ENCODE assay signal across 16 cellular contexts in genomic region chr2:979286-979928, GRCh38. TPM values are rescaled to one million over a fixed set of nuclear protein-coding genes. Genes with fewer than 3 reads are reported as not detected.
A peak's percentile ranks its signal among the peaks of the same experiment; 100 is the strongest.
DNase-seq lines count a peak whose midpoint lies in the region; ATAC-seq and TF ChIP-seq lines count a peak whose summit lies in the region.
"Had no signal": no experiment of that assay in that cellular context is flagged by ENCODE, and none has a peak within 500 bp of the region (broad histone marks: within the 10 kb centered on the region; RNA-seq: fewer than 3 reads in every experiment).

No MANE protein-coding gene starts in this region.

- H3K27ac Mint-ChIP-seq in activated CD8-positive, alpha-beta T cell treated with anti-CD3 and anti-CD28 coated beads for 36 hours, result peak overlapping the region; percentile 53
- H3K27ac Mint-ChIP-seq in activated CD8-positive, alpha-beta T cell treated with anti-CD3 and anti-CD28 coated beads, Interleukin-2, amount 10 ng/mL, durations not matched to agents 7 days and 5 days, result no peak overlapping the region
- peak overlapping the region; percentile 11 for H3K27ac Mint-ChIP-seq in activated naive CD8-positive, alpha-beta T cell treated with anti-CD3 and anti-CD28 coated beads for 36 hours
- H3K27ac Mint-ChIP-seq in stimulated activated naive B cell treated with anti-CD40 and anti-IgM and Interleukin-4, amounts not matched to agents 10 μg/mL and 1 μg/mL and 100 μg/mL, for 72 hours, result no peak overlapping the region
- H3K27ac Mint-ChIP-seq: activated naive CD4-positive, alpha-beta T cell treated with anti-CD3 and anti-CD28 coated beads, Interleukin-2, amount 50 U/mL, for 24 hours had no signal

- H3K4me1 ChIP-seq in upper lobe of left lung, result peaks cover 0 to 5% (median 2%) of the 10 kb centered on the region in 4 donors
- H3K4me1 ChIP-seq: Caco-2 had no signal

- H3K4me3 ChIP-seq in upper lobe of left lung, result no peak overlapping the region
- H3K4me3 ChIP-seq: mucosa of descending colon had no signal

- H3K27me3 Mint-ChIP-seq in activated CD8-positive, alpha-beta T cell treated with anti-CD3 and anti-CD28 coated beads for 36 hours, result no peaks in the 10 kb centered on the region
- H3K27me3 Mint-ChIP-seq in activated CD8-positive, alpha-beta T cell treated with anti-CD3 and anti-CD28 coated beads, Interleukin-2, amount 10 ng/mL, durations not matched to agents 7 days and 5 days (ENCODE audit: low read depth), result peaks cover 3% of the 10 kb centered on the region
- H3K27me3 Mint-ChIP-seq in activated naive CD8-positive, alpha-beta T cell treated with anti-CD3 and anti-CD28 coated beads for 36 hours, result no peaks in the 10 kb centered on the region
- H3K27me3 Mint-ChIP-seq in stimulated activated naive B cell treated with anti-CD40 and anti-IgM and Interleukin-4, amounts not matched to agents 10 μg/mL and 1 μg/mL and 100 μg/mL, for 72 hours, result peaks cover 31 to 45% of the 10 kb centered on the region in 2 donors

- no peak for TF ChIP-seq POLR2A in upper lobe of left lung (IDR thresholded peaks at IDR 0.05)

- POLR2A ChIA-PET in activated CD8-positive, alpha-beta T cell treated with anti-CD3 and anti-CD28 coated beads for 36 hours (lab: Charles Lee), result interaction anchor here (1.4 kb wide), 1 partner anchor 11 kb away, joined by 4 read pairs; no protein-coding TSS in a partner anchor
- POLR2A ChIA-PET in activated CD8-positive, alpha-beta T cell treated with anti-CD3 and anti-CD28 coated beads, Interleukin-2, amount 10 ng/mL, durations not matched to agents 7 days and 5 days (lab: Charles Lee), result no interaction called here

- no peak overlapping the region for H3K27ac ChIP-seq in upper lobe of left lung

- no peak for DNase-seq in activated CD8-positive, alpha-beta T cell treated with anti-CD3 and anti-CD28 coated beads for 36 hours
- no peak for DNase-seq in activated CD8-positive, alpha-beta T cell treated with anti-CD3 and anti-CD28 coated beads, Interleukin-2, amount 10 ng/mL, durations not matched to agents 7 days and 5 days
- no peak for DNase-seq in activated naive CD8-positive, alpha-beta T cell treated with anti-CD3 and anti-CD28 coated beads for 36 hours
- no peak for DNase-seq in stimulated activated naive B cell treated with anti-CD40 and anti-IgM and Interleukin-4, amounts not matched to agents 10 μg/mL and 1 μg/mL and 100 μg/mL, for 72 hours
- DNase-seq in midbrain (lab: John Stamatoyannopoulos, UW) (no peak), upper lobe of left lung (no peak)
- DNase-seq: activated CD8-positive, alpha-beta memory T cell treated with anti-CD3 and anti-CD28 coated beads, Interleukin-2, amount 50 U/mL, for 4 hours; Caco-2; islet precursor cell; mucosa of descending colon; NCI-H2227 treated with DMSO at 0.1 percent for 48 hours had no signal

- peaks cover 45% of the 10 kb centered on the region for H3K4me1 Mint-ChIP-seq in activated CD8-positive, alpha-beta T cell treated with anti-CD3 and anti-CD28 coated beads for 36 hours (ENCODE audit: low read depth)
- H3K4me1 Mint-ChIP-seq in activated CD8-positive, alpha-beta T cell treated with anti-CD3 and anti-CD28 coated beads, Interleukin-2, amount 10 ng/mL, durations not matched to agents 7 days and 5 days (ENCODE audit: low read depth), result peaks cover 52% of the 10 kb centered on the region
- H3K4me1 Mint-ChIP-seq in activated naive CD8-positive, alpha-beta T cell treated with anti-CD3 and anti-CD28 coated beads for 36 hours, result peaks cover 64% of the 10 kb centered on the region
- peaks cover 27 to 45% of the 10 kb centered on the region in 2 donors for H3K4me1 Mint-ChIP-seq in stimulated activated naive B cell treated with anti-CD40 and anti-IgM and Interleukin-4, amounts not matched to agents 10 μg/mL and 1 μg/mL and 100 μg/mL, for 72 hours

- no peaks in the 10 kb centered on the region for H3K9me3 Mint-ChIP-seq in activated CD8-positive, alpha-beta T cell treated with anti-CD3 and anti-CD28 coated beads for 36 hours
- peaks cover 5% of the 10 kb centered on the region for H3K9me3 Mint-ChIP-seq in activated CD8-positive, alpha-beta T cell treated with anti-CD3 and anti-CD28 coated beads, Interleukin-2, amount 10 ng/mL, durations not matched to agents 7 days and 5 days (ENCODE audit: insufficient read depth)
- H3K9me3 Mint-ChIP-seq in activated naive CD8-positive, alpha-beta T cell treated with anti-CD3 and anti-CD28 coated beads for 36 hours, result no peaks in the 10 kb centered on the region
- H3K9me3 Mint-ChIP-seq in stimulated activated naive B cell treated with anti-CD40 and anti-IgM and Interleukin-4, amounts not matched to agents 10 μg/mL and 1 μg/mL and 100 μg/mL, for 72 hours, result peaks cover 0 to 2% of the 10 kb centered on the region in 2 donors
- H3K9me3 Mint-ChIP-seq: activated naive CD4-positive, alpha-beta T cell treated with anti-CD3 and anti-CD28 coated beads, Interleukin-2, amount 50 U/mL, for 24 hours had no signal

- WGBS in upper lobe of left lung, 2 donors, result 68 to 77% methylated on average over 8 of the region's 8 CpGs

- intact Hi-C loops in activated CD8-positive, alpha-beta T cell treated with anti-CD3 and anti-CD28 coated beads for 36 hours (cut with micrococcal nuclease), result no loop called here

- no peak for ATAC-seq in activated CD8-positive, alpha-beta T cell treated with anti-CD3 and anti-CD28 coated beads for 36 hours
- ATAC-seq in activated CD8-positive, alpha-beta T cell treated with anti-CD3 and anti-CD28 coated beads, Interleukin-2, amount 10 ng/mL, durations not matched to agents 7 days and 5 days, result no peak
- peak; percentile 74 for ATAC-seq in HG02678 (IDR thresholded peaks at IDR 0.05; ENCODE audit: unreplicated experiment)
- ATAC-seq in stimulated activated naive B cell treated with anti-CD40 and anti-IgM and Interleukin-4, amounts not matched to agents 10 μg/mL and 1 μg/mL and 100 μg/mL, for 72 hours (replicated peaks), result peak; percentile 61 to 70
- no peak for ATAC-seq in HG03280 (IDR thresholded peaks at IDR 0.05; ENCODE audit: unreplicated experiment)
- no peak for ATAC-seq in upper lobe of left lung (ENCODE audit: low FRiP score in 2 of 2)
- ATAC-seq: mucosa of descending colon had no signal

- H3K9me3 ChIP-seq in upper lobe of left lung, result no peaks in the 10 kb centered on the region
- H3K9me3 ChIP-seq: Caco-2, mucosa of descending colon had no signal

- CTCF ChIA-PET in activated CD8-positive, alpha-beta T cell treated with anti-CD3 and anti-CD28 coated beads for 36 hours (lab: Charles Lee), result interaction anchor here (0.6 to 0.9 kb wide), 2 partner anchors 540 to 572 kb away, joined by 3 read pairs; no protein-coding TSS in a partner anchor
- CTCF ChIA-PET in activated CD8-positive, alpha-beta T cell treated with anti-CD3 and anti-CD28 coated beads, Interleukin-2, amount 10 ng/mL, durations not matched to agents 7 days and 5 days (lab: Charles Lee), result no interaction called here

- TF ChIP-seq CTCF in activated CD8-positive, alpha-beta T cell treated with anti-CD3 and anti-CD28 coated beads for 36 hours (IDR thresholded peaks at IDR 0.05), result no peak
- TF ChIP-seq CTCF in upper lobe of left lung (IDR thresholded peaks at IDR 0.05), result no peak

- no peaks in the 10 kb centered on the region for H3K27me3 ChIP-seq in upper lobe of left lung

- TF ChIP-seq EP300 in upper lobe of left lung (IDR thresholded peaks at IDR 0.05), result no peak

- no peaks in the 10 kb centered on the region for H3K36me3 ChIP-seq in upper lobe of left lung

- no peaks in the 10 kb centered on the region for H3K36me3 Mint-ChIP-seq in activated CD8-positive, alpha-beta T cell treated with anti-CD3 and anti-CD28 coated beads for 36 hours (ENCODE audit: low read depth)
- H3K36me3 Mint-ChIP-seq in activated CD8-positive, alpha-beta T cell treated with anti-CD3 and anti-CD28 coated beads, Interleukin-2, amount 10 ng/mL, durations not matched to agents 7 days and 5 days (ENCODE audit: low read depth), result peaks cover 10% of the 10 kb centered on the region
- peaks cover 19% of the 10 kb centered on the region for H3K36me3 Mint-ChIP-seq in activated naive CD8-positive, alpha-beta T cell treated with anti-CD3 and anti-CD28 coated beads for 36 hours
- H3K36me3 Mint-ChIP-seq in stimulated activated naive B cell treated with anti-CD40 and anti-IgM and Interleukin-4, amounts not matched to agents 10 μg/mL and 1 μg/mL and 100 μg/mL, for 72 hours, result no peaks in the 10 kb centered on the region
- H3K36me3 Mint-ChIP-seq: activated naive CD4-positive, alpha-beta T cell treated with anti-CD3 and anti-CD28 coated beads, Interleukin-2, amount 50 U/mL, for 24 hours had no signal

- H3K4me3 Mint-ChIP-seq in activated CD8-positive, alpha-beta T cell treated with anti-CD3 and anti-CD28 coated beads for 36 hours, result no peak overlapping the region
- no peak overlapping the region for H3K4me3 Mint-ChIP-seq in activated CD8-positive, alpha-beta T cell treated with anti-CD3 and anti-CD28 coated beads, Interleukin-2, amount 10 ng/mL, durations not matched to agents 7 days and 5 days
- peak overlapping the region; percentile 26 for H3K4me3 Mint-ChIP-seq in activated naive CD8-positive, alpha-beta T cell treated with anti-CD3 and anti-CD28 coated beads for 36 hours
- H3K4me3 Mint-ChIP-seq in stimulated activated naive B cell treated with anti-CD40 and anti-IgM and Interleukin-4, amounts not matched to agents 10 μg/mL and 1 μg/mL and 100 μg/mL, for 72 hours, result peak overlapping the region in 1 of 2 donors; percentile 26
- H3K4me3 Mint-ChIP-seq: activated naive CD4-positive, alpha-beta T cell treated with anti-CD3 and anti-CD28 coated beads, Interleukin-2, amount 50 U/mL, for 24 hours; central memory CD8-positive, alpha-beta T cell had no signal

RNA-seq across cellular contexts. Expression of gene SNTG2, which starts 28.8 kb away (rescaled TPM):
- 1 to 10 TPM; 2.5 to 3.2 TPM for total RNA-seq in activated CD8-positive, alpha-beta T cell treated with anti-CD3 and anti-CD28 coated beads for 36 hours
- 1 to 10 TPM; 1.6 to 2.5 TPM for total RNA-seq in activated CD8-positive, alpha-beta T cell treated with anti-CD3 and anti-CD28 coated beads, Interleukin-2, amount 10 ng/mL, durations not matched to agents 7 days and 5 days
- 1 to 10 TPM; 3.6 to 3.8 TPM for total RNA-seq in activated naive CD8-positive, alpha-beta T cell treated with anti-CD3 and anti-CD28 coated beads for 36 hours
- 10 to 100 TPM in 1 of 6 donors, 1 to 10 TPM in 5; 1.1 to 13.6 (median 3.0) TPM for total RNA-seq in upper lobe of left lung
- total RNA-seq: Caco-2, H4 had no signal

Comparison
In these comparisons a context has a peak if more than half of its experiments do, and no peak if none do; other contexts are left out.
1. H3K27ac Mint-ChIP-seq: peak in activated CD8-positive, alpha-beta T cell treated with anti-CD3 and anti-CD28 coated beads for 36 hours (single experiment) and activated naive CD8-positive, alpha-beta T cell treated with anti-CD3 and anti-CD28 coated beads for 36 hours (single experiment); none in activated CD8-positive, alpha-beta T cell treated with anti-CD3 and anti-CD28 coated beads, Interleukin-2, amount 10 ng/mL, durations not matched to agents 7 days and 5 days (single experiment) and stimulated activated naive B cell treated with anti-CD40 and anti-IgM and Interleukin-4, amounts not matched to agents 10 μg/mL and 1 μg/mL and 100 μg/mL, for 72 hours (single experiment).
2. ATAC-seq: peak in HG02678 (single experiment) and stimulated activated naive B cell treated with anti-CD40 and anti-IgM and Interleukin-4, amounts not matched to agents 10 μg/mL and 1 μg/mL and 100 μg/mL, for 72 hours (2 of 2); none in activated CD8-positive, alpha-beta T cell treated with anti-CD3 and anti-CD28 coated beads for 36 hours (single experiment), activated CD8-positive, alpha-beta T cell treated with anti-CD3 and anti-CD28 coated beads, Interleukin-2, amount 10 ng/mL, durations not matched to agents 7 days and 5 days (single experiment), HG03280 (single experiment) and upper lobe of left lung (0 of 2).